11 cellular contexts compared by ENCODE assay signal in genomic region chr14:90871605-90872233, GRCh38. TPM values are rescaled to one million over a fixed set of nuclear protein-coding genes. Genes with fewer than 3 reads are reported as not detected.
DNase-seq lines count a peak whose midpoint lies in the region; ATAC-seq, FAIRE-seq and TF ChIP-seq lines count a peak whose summit lies in the region.
"Had no signal": no experiment of that assay in that cellular context is flagged by ENCODE, and none has a peak within 500 bp of the region (broad histone marks: within the 10 kb centered on the region; RNA-seq: fewer than 3 reads in every experiment).

No MANE protein-coding gene starts in this region.

- no peak for TF ChIP-seq CTCF in fibroblast of villous mesenchyme (IDR thresholded peaks at IDR 0.05; ENCODE audit: insufficient read depth, low read depth, low read length)

- no peak overlapping the region for H3K4me3 ChIP-seq in fibroblast of villous mesenchyme (ENCODE audit: low read depth, low read length)

- no peak for DNase-seq in left ventricle myocardium superior
- no peak for DNase-seq in cardiac septum (ENCODE audit: low spot score)
- DNase-seq in SK-N-DZ (ENCODE audit: low spot score) = peak; percentile 2
- DNase-seq in fibroblast of villous mesenchyme (ENCODE audit: low read depth) = peak; percentile 57
- peak; percentile 37 for DNase-seq in urothelium cell line (ENCODE audit: low spot score)
- no peak for DNase-seq in NCI-H526 (lab: John Stamatoyannopoulos, UW)
- no peak for DNase-seq in caudate nucleus (lab: John Stamatoyannopoulos, UW)
- DNase-seq: activated CD4-positive, alpha-beta T cell treated with anti-CD3 and anti-CD28 coated beads for 48 hours; NCI-H2029; SHP77 treated with DMSO at 0.1 percent for 48 hours had no signal

- intact Hi-C loops in left ventricle myocardium superior (cut with micrococcal nuclease) = no loop called here
- intact Hi-C loops in cardiac septum (cut with DNase I) = no loop called here

- ATAC-seq in left ventricle myocardium superior = peak; percentile 35
- ATAC-seq in HG03196 (IDR thresholded peaks at IDR 0.05; ENCODE audit: unreplicated experiment) = no peak

- no peak for FAIRE-seq in urothelium cell line (lab: Jason Lieb, UNC)

- H3K27ac ChIP-seq in caudate nucleus (ENCODE audit: low read depth, low read length) = no peak overlapping the region

RNA-seq across cellular contexts. Expression of gene TTC7B, which starts 55.5 kb away (rescaled TPM):
- total RNA-seq in left ventricle myocardium superior (72.2 TPM), cardiac septum (64.9 TPM), fibroblast of villous mesenchyme (16.8 and 25.8 TPM in 2 replicates)
- polyA plus RNA-seq in SK-N-DZ (2014; cell fraction: cytosol; rRNA removed) = 10.7 and 12.4 TPM in 2 replicates
- polyA plus RNA-seq in SK-N-DZ (2014; cell fraction: nucleus; rRNA removed) = 11.1 and 20.1 TPM in 2 replicates

Comparison
In these comparisons a context has a peak if more than half of its experiments do, and no peak if none do; other contexts are left out.
1. DNase-seq: peak in SK-N-DZ (single experiment), fibroblast of villous mesenchyme (single experiment) and urothelium cell line (single experiment); none in left ventricle myocardium superior (single experiment), cardiac septum (single experiment), NCI-H526 (0 of 2) and caudate nucleus (0 of 61).